Comparison of ENCODE assay signal across 8 cellular contexts in genomic region chr10:21497177-21497807, GRCh38. TPM values are rescaled to one million over a fixed set of nuclear protein-coding genes. Genes with fewer than 3 reads are reported as not detected.
DNase-seq lines count a peak whose midpoint lies in the region; ATAC-seq and TF ChIP-seq lines count a peak whose summit lies in the region.

No MANE protein-coding gene starts in this region.

- no peaks in the 10 kb centered on the region for H3K79me2 ChIP-seq in PC-3 (ENCODE audit: low read length)

- H3K4me3 ChIP-seq in PC-3 (ENCODE audit: low read length), result peak overlapping the region; percentile 93
- H3K4me3 ChIP-seq in body of pancreas, result peak overlapping the region; percentile 45 to 47
- H3K4me3 ChIP-seq in psoas muscle, result peak overlapping the region; percentile 83

- no peaks in the 10 kb centered on the region for H3F3A ChIP-seq in PC-3 (ENCODE audit: low read length, unreplicated experiment)

- no peaks in the 10 kb centered on the region; the same call in 1 of the 2 replicates for H3K4me1 ChIP-seq in PC-3 (ENCODE audit: insufficient read depth, low read length)
- H3K4me1 ChIP-seq in body of pancreas, result peaks cover 30% of the 10 kb centered on the region
- no peaks in the 10 kb centered on the region for H3K4me1 ChIP-seq in psoas muscle

- H3K36me3 ChIP-seq in PC-3 (ENCODE audit: low read depth, low read length) (no peaks in the 10 kb centered on the region), body of pancreas (replicated peaks in 1 of 2; ENCODE audit: insufficient read depth in 1 of 2, low read depth in 2 of 2) (no peaks in the 10 kb centered on the region), psoas muscle (ENCODE audit: insufficient read depth in 1 of 2, low read depth in 1 of 2) (no peaks in the 10 kb centered on the region)

- TF ChIP-seq CTCF in PC-3 (conservative IDR thresholded peaks at IDR 0.05; ENCODE audit: low read depth, low read length) (no peak), body of pancreas (IDR thresholded peaks at IDR 0.05) (no peak), psoas muscle (IDR thresholded peaks at IDR 0.05) (no peak)

- H3K9me2 ChIP-seq in PC-3 (replicated peaks; ENCODE audit: low read length), result no peaks in the 10 kb centered on the region

- intact Hi-C loops in PC-3 (cut with micrococcal nuclease), result loop anchor here (2.0 to 10.0 kb wide), 5 partner anchors 162 to 456 kb away; no protein-coding TSS in a partner anchor
- intact Hi-C loops in body of pancreas (cut with DNase I), result no loop called here
- intact Hi-C loops in psoas muscle (cut with DNase I), result loop anchor here (2.0 to 10.0 kb wide), 7 partner anchors 236 to 1490 kb away; partner anchors contain the start of genes DNAJC1 (in 2 of the 2), BMI1 (in 1 of the 2) and COMMD3 (in 1 of the 2)

- H3K9me3 ChIP-seq in PC-3 (ENCODE audit: low read length) (no peaks in the 10 kb centered on the region), body of pancreas (no peaks in the 10 kb centered on the region), psoas muscle (no peaks in the 10 kb centered on the region)

- no TSS peak for BruUV-seq in PC-3 (replicated peaks; lab: Mats Ljungman, UMichigan)

- POLR2A ChIA-PET in PC-3 (lab: Charles Lee; ENCODE audit: unreplicated experiment), result interaction anchor here (0.6 to 1.5 kb wide), 3 partner anchors 21 to 1095 kb away, joined by 3 to 6 read pairs (median 4); no protein-coding TSS in a partner anchor

- H3K27ac ChIP-seq in PC-3 (ENCODE audit: low read length) (peak overlapping the region; percentile 21; the same call in 1 of the 2 replicates), body of pancreas (peak overlapping the region in 3 of 4 donors; percentile 13 to 62 (median 37)), psoas muscle (no peak overlapping the region)

- no peaks in the 10 kb centered on the region for H4K20me1 ChIP-seq in PC-3 (ENCODE audit: low read length)

- WGBS in body of pancreas, 2 donors, result 2% methylated on average over 14 to 30 of the region's 37 CpGs
- WGBS in psoas muscle, 3 donors, result 5% methylated on average over 36 to 37 of the region's 37 CpGs

- DNase-seq in D341Med (ENCODE audit: low spot score), result peak; percentile 95
- DNase-seq in HK-2 (ENCODE audit: unreplicated experiment), result peak; percentile 88
- DNase-seq in PC-3, result peak; percentile 91
- peak; percentile 93 to 97 (median 95) for DNase-seq in body of pancreas
- peak in 49 of 51 donors; percentile 24 to 89 (median 75) for DNase-seq in hypothalamus (lab: John Stamatoyannopoulos, UW)
- peak; percentile 90 to 92 for DNase-seq in psoas muscle

- peak overlapping the region; percentile 87 for H2AFZ ChIP-seq in PC-3 (ENCODE audit: low read length)

- peak in 1 of 3 donors; percentile 7 for TF ChIP-seq POLR2A in body of pancreas (IDR thresholded peaks at IDR 0.05)

- H3K27me3 ChIP-seq in PC-3 (ENCODE audit: low read length), result no peaks in the 10 kb centered on the region
- no peaks in the 10 kb centered on the region for H3K27me3 ChIP-seq in body of pancreas
- peaks cover 0 to 4% (median 1%) of the 10 kb centered on the region in 3 donors for H3K27me3 ChIP-seq in psoas muscle (ENCODE audit: insufficient read depth in 3 of 3, low read length in 2 of 3)

- ATAC-seq in PC-3, result peak; percentile 63
- ATAC-seq in body of pancreas, result peak; percentile 83
- ATAC-seq in psoas muscle, result peak; percentile 60 to 78 (median 68)
- ATAC-seq in GM18861 (IDR thresholded peaks at IDR 0.05; ENCODE audit: unreplicated experiment), result no peak
- no peak for ATAC-seq in HG03039 (IDR thresholded peaks at IDR 0.05; ENCODE audit: unreplicated experiment)

- CTCF ChIA-PET in PC-3 (lab: Charles Lee), result interaction anchor here (0.6 to 1.5 kb wide), 6 partner anchors 21 to 419 kb away, joined by 3 to 14 read pairs (median 3); partner anchors contain the start of gene SKIDA1

- peak overlapping the region; percentile 65 for H3K9ac ChIP-seq in PC-3 (ENCODE audit: low read length)

- H3K4me2 ChIP-seq in PC-3 (ENCODE audit: low read length), result peak overlapping the region; percentile 87

RNA-seq across cellular contexts. Expression of gene SKIDA1, which starts 28.2 kb away (rescaled TPM):
- total RNA-seq in PC-3 (2014; rRNA removed), result 0.17 and 0.26 TPM in 2 replicates
- 1 to 10 TPM in 1 of 2 donors, under 1 TPM in 1; 0.78 to 1.3 TPM for total RNA-seq in body of pancreas
- total RNA-seq in psoas muscle, result under 1 TPM; 0.15 to 0.79 (median 0.35) TPM
- polyA plus RNA-seq in psoas muscle, result under 1 TPM; 0.04 to 0.21 (median 0.11) TPM

RNA-seq across cellular contexts. Expression of gene MLLT10, which starts 36.7 kb away (rescaled TPM):
- total RNA-seq in PC-3 (2014; rRNA removed) (21.5 and 32.5 TPM in 2 replicates), body of pancreas (10 to 100 TPM; 23.7 to 30.1 TPM), psoas muscle (10 to 100 TPM; 11.8 to 21.1 (median 16.9) TPM)
- 10 to 100 TPM in 1 of 3 donors, 1 to 10 TPM in 2; 9.6 to 16.0 (median 10.0) TPM for polyA plus RNA-seq in psoas muscle

Comparison
In these comparisons a context has a peak if more than half of its experiments do, and no peak if none do; other contexts are left out.
1. ATAC-seq: peak in PC-3 (single experiment), body of pancreas (single experiment) and psoas muscle (4 of 4); none in GM18861 (single experiment) and HG03039 (single experiment).
2. Peak in every context shown above with its lines, with median percentiles within 50 percentile points of each other: DNase-seq and H3K4me3 ChIP-seq.